ENCODE assay signal across 1 cellular context in the genomic region with DNA sequence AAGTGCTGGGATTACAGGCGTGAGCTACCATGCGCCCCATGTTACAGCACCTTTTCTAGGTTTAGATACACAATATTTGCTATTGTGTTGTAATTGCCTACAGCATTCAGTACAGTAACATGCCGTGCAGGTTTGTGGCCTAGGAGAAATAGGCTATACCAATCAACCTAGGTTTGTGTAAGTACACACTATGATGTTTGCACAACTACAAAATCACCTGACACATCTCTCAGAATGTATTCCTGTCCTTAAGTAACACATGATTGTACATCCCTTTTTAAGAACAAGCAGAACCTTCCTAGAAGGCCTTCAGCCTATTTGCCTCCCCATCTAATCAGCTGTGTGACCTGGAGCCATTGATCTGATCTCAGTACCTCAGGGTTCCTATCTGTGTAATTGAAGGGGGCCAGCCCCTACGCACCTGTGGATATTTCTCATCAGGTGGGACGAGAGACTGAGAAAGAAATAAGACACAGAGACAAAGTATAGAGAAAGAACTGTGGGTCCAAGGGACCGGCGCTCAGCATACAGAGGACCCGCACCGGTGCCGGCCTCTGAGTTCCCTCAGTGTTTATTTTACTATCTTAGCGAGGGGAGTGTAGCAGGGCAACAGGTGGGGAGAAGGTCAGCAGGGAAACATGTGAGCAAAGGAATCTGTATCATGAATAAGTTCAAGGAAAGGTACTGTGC.
TF ChIP-seq lines count a peak whose summit lies in the region.

No MANE protein-coding gene starts in this region.

TF ChIP-seq in HepG2, 621 proteins besides CTCF, POLR2A, EP300 and RAD21 (continues in another document):
- TF ChIP-seq ZNF775 (CRISPR knock-in tag; IDR thresholded peaks at IDR 0.05; ENCODE audit: borderline replicate concordance) (no peak), ELF3 (CRISPR knock-in tag; IDR thresholded peaks at IDR 0.05) (no peak), ZNF558 (CRISPR knock-in tag; IDR thresholded peaks at IDR 0.05; ENCODE audit: borderline replicate concordance) (no peak), SOX5 (CRISPR knock-in tag; IDR thresholded peaks at IDR 0.05; ENCODE audit: borderline replicate concordance) (0 out of 2 replicates have a peak, but pooled peaks have one; percentile 14), TEAD3 (CRISPR knock-in tag; optimal IDR thresholded peaks at IDR 0.05; ENCODE audit: borderline replicate concordance) (no peak), NFYC (CRISPR knock-in tag; IDR thresholded peaks at IDR 0.05) (0 out of 2 replicates have a peak, but pooled peaks have one; percentile 15), NR2F6 (IDR thresholded peaks at IDR 0.05) (peak; percentile 45), NR2F6 (CRISPR knock-in tag; IDR thresholded peaks at IDR 0.05) (no peak), FOXA3 (CRISPR knock-in tag; IDR thresholded peaks at IDR 0.05) (0 out of 2 replicates have a peak, but pooled peaks have one; percentile 36), ZFX (CRISPR knock-in tag; IDR thresholded peaks at IDR 0.05; ENCODE audit: low read depth) (peak; percentile 66), ASH2L (IDR thresholded peaks at IDR 0.05; ENCODE audit: insufficient read length, low read depth, low read length) (no peak), ZFY (CRISPR knock-in tag; IDR thresholded peaks at IDR 0.05) (0 out of 2 replicates have a peak, but pooled peaks have one; percentile 31), SPEN (CRISPR knock-in tag; IDR thresholded peaks at IDR 0.05; ENCODE audit: low read depth) (peak; percentile 36; the same call in 1 of the 2 replicates), FOXJ3 (CRISPR knock-in tag; IDR thresholded peaks at IDR 0.05; ENCODE audit: borderline replicate concordance) (0 out of 2 replicates have a peak, but pooled peaks have one; percentile 32), GABPB1 (CRISPR knock-in tag; IDR thresholded peaks at IDR 0.05) (no peak), MEIS1 (CRISPR knock-in tag; IDR thresholded peaks at IDR 0.05; ENCODE audit: borderline replicate concordance) (0 out of 2 replicates have a peak, but pooled peaks have one; percentile 51), GFI1 (CRISPR knock-in tag; IDR thresholded peaks at IDR 0.05; ENCODE audit: borderline replicate concordance) (no peak), RARA (CRISPR knock-in tag; IDR thresholded peaks at IDR 0.05) (peak; percentile 76), ZNF317 (CRISPR knock-in tag; IDR thresholded peaks at IDR 0.05) (0 out of 2 replicates have a peak, but pooled peaks have one; percentile 9), CEBPB (IDR thresholded peaks at IDR 0.05; ENCODE audit: borderline replicate concordance, low read depth, low read length) (peak; percentile 47; the same call in 1 of the 2 replicates), ZKSCAN5 (CRISPR knock-in tag; IDR thresholded peaks at IDR 0.05) (no peak), PAWR (CRISPR knock-in tag; IDR thresholded peaks at IDR 0.05; ENCODE audit: borderline replicate concordance) (no peak), PHF21A (CRISPR knock-in tag; IDR thresholded peaks at IDR 0.05) (peak; percentile 14; the same call in 1 of the 2 replicates), ZNF674 (CRISPR knock-in tag; IDR thresholded peaks at IDR 0.05; ENCODE audit: low read depth) (no peak)
- TF ChIP-seq, protein P1, sequence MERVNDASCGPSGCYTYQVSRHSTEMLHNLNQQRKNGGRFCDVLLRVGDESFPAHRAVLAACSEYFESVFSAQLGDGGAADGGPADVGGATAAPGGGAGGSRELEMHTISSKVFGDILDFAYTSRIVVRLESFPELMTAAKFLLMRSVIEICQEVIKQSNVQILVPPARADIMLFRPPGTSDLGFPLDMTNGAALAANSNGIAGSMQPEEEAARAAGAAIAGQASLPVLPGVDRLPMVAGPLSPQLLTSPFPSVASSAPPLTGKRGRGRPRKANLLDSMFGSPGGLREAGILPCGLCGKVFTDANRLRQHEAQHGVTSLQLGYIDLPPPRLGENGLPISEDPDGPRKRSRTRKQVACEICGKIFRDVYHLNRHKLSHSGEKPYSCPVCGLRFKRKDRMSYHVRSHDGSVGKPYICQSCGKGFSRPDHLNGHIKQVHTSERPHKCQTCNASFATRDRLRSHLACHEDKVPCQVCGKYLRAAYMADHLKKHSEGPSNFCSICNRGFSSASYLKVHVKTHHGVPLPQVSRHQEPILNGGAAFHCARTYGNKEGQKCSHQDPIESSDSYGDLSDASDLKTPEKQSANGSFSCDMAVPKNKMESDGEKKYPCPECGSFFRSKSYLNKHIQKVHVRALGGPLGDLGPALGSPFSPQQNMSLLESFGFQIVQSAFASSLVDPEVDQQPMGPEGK (CRISPR knock-in tag; IDR thresholded peaks at IDR 0.05): peak; percentile 7; the same call in 1 of the 2 replicates
- TF ChIP-seq, protein P2, sequence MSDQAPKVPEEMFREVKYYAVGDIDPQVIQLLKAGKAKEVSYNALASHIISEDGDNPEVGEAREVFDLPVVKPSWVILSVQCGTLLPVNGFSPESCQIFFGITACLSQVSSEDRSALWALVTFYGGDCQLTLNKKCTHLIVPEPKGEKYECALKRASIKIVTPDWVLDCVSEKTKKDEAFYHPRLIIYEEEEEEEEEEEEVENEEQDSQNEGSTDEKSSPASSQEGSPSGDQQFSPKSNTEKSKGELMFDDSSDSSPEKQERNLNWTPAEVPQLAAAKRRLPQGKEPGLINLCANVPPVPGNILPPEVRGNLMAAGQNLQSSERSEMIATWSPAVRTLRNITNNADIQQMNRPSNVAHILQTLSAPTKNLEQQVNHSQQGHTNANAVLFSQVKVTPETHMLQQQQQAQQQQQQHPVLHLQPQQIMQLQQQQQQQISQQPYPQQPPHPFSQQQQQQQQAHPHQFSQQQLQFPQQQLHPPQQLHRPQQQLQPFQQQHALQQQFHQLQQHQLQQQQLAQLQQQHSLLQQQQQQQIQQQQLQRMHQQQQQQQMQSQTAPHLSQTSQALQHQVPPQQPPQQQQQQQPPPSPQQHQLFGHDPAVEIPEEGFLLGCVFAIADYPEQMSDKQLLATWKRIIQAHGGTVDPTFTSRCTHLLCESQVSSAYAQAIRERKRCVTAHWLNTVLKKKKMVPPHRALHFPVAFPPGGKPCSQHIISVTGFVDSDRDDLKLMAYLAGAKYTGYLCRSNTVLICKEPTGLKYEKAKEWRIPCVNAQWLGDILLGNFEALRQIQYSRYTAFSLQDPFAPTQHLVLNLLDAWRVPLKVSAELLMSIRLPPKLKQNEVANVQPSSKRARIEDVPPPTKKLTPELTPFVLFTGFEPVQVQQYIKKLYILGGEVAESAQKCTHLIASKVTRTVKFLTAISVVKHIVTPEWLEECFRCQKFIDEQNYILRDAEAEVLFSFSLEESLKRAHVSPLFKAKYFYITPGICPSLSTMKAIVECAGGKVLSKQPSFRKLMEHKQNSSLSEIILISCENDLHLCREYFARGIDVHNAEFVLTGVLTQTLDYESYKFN (CRISPR knock-in tag; conservative IDR thresholded peaks at IDR 0.05): peak; percentile 79
- TF ChIP-seq, protein P3, sequence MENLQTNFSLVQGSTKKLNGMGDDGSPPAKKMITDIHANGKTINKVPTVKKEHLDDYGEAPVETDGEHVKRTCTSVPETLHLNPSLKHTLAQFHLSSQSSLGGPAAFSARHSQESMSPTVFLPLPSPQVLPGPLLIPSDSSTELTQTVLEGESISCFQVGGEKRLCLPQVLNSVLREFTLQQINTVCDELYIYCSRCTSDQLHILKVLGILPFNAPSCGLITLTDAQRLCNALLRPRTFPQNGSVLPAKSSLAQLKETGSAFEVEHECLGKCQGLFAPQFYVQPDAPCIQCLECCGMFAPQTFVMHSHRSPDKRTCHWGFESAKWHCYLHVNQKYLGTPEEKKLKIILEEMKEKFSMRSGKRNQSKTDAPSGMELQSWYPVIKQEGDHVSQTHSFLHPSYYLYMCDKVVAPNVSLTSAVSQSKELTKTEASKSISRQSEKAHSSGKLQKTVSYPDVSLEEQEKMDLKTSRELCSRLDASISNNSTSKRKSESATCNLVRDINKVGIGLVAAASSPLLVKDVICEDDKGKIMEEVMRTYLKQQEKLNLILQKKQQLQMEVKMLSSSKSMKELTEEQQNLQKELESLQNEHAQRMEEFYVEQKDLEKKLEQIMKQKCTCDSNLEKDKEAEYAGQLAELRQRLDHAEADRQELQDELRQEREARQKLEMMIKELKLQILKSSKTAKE (CRISPR knock-in tag; IDR thresholded peaks at IDR 0.05; ENCODE audit: borderline replicate concordance): 0 out of 2 replicates have a peak, but pooled peaks have one; percentile 5
- TF ChIP-seq, protein P4, sequence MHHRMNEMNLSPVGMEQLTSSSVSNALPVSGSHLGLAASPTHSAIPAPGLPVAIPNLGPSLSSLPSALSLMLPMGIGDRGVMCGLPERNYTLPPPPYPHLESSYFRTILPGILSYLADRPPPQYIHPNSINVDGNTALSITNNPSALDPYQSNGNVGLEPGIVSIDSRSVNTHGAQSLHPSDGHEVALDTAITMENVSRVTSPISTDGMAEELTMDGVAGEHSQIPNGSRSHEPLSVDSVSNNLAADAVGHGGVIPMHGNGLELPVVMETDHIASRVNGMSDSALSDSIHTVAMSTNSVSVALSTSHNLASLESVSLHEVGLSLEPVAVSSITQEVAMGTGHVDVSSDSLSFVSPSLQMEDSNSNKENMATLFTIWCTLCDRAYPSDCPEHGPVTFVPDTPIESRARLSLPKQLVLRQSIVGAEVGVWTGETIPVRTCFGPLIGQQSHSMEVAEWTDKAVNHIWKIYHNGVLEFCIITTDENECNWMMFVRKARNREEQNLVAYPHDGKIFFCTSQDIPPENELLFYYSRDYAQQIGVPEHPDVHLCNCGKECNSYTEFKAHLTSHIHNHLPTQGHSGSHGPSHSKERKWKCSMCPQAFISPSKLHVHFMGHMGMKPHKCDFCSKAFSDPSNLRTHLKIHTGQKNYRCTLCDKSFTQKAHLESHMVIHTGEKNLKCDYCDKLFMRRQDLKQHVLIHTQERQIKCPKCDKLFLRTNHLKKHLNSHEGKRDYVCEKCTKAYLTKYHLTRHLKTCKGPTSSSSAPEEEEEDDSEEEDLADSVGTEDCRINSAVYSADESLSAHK (CRISPR knock-in tag; IDR thresholded peaks at IDR 0.05; ENCODE audit: borderline replicate concordance): 0 out of 2 replicates have a peak, but pooled peaks have one; percentile 32
- TF ChIP-seq, protein P5, sequence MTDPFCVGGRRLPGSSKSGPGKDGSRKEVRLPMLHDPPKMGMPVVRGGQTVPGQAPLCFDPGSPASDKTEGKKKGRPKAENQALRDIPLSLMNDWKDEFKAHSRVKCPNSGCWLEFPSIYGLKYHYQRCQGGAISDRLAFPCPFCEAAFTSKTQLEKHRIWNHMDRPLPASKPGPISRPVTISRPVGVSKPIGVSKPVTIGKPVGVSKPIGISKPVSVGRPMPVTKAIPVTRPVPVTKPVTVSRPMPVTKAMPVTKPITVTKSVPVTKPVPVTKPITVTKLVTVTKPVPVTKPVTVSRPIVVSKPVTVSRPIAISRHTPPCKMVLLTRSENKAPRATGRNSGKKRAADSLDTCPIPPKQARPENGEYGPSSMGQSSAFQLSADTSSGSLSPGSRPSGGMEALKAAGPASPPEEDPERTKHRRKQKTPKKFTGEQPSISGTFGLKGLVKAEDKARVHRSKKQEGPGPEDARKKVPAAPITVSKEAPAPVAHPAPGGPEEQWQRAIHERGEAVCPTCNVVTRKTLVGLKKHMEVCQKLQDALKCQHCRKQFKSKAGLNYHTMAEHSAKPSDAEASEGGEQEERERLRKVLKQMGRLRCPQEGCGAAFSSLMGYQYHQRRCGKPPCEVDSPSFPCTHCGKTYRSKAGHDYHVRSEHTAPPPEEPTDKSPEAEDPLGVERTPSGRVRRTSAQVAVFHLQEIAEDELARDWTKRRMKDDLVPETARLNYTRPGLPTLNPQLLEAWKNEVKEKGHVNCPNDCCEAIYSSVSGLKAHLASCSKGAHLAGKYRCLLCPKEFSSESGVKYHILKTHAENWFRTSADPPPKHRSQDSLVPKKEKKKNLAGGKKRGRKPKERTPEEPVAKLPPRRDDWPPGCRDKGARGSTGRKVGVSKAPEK (CRISPR knock-in tag; IDR thresholded peaks at IDR 0.05; ENCODE audit: borderline replicate concordance): no peak
- TF ChIP-seq, protein P6, sequence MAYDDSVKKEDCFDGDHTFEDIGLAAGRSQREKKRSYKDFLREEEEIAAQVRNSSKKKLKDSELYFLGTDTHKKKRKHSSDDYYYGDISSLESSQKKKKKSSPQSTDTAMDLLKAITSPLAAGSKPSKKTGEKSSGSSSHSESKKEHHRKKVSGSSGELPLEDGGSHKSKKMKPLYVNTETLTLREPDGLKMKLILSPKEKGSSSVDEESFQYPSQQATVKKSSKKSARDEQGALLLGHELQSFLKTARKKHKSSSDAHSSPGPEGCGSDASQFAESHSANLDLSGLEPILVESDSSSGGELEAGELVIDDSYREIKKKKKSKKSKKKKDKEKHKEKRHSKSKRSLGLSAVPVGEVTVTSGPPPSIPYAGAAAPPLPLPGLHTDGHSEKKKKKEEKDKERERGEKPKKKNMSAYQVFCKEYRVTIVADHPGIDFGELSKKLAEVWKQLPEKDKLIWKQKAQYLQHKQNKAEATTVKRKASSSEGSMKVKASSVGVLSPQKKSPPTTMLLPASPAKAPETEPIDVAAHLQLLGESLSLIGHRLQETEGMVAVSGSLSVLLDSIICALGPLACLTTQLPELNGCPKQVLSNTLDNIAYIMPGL (CRISPR knock-in tag; IDR thresholded peaks at IDR 0.05; ENCODE audit: borderline replicate concordance in 1 of 2, low read depth in 1 of 2): 0 out of 4 replicates have a peak, but pooled peaks of 1 of the 2 experiments have one; percentile 25
- TF ChIP-seq, protein P7, sequence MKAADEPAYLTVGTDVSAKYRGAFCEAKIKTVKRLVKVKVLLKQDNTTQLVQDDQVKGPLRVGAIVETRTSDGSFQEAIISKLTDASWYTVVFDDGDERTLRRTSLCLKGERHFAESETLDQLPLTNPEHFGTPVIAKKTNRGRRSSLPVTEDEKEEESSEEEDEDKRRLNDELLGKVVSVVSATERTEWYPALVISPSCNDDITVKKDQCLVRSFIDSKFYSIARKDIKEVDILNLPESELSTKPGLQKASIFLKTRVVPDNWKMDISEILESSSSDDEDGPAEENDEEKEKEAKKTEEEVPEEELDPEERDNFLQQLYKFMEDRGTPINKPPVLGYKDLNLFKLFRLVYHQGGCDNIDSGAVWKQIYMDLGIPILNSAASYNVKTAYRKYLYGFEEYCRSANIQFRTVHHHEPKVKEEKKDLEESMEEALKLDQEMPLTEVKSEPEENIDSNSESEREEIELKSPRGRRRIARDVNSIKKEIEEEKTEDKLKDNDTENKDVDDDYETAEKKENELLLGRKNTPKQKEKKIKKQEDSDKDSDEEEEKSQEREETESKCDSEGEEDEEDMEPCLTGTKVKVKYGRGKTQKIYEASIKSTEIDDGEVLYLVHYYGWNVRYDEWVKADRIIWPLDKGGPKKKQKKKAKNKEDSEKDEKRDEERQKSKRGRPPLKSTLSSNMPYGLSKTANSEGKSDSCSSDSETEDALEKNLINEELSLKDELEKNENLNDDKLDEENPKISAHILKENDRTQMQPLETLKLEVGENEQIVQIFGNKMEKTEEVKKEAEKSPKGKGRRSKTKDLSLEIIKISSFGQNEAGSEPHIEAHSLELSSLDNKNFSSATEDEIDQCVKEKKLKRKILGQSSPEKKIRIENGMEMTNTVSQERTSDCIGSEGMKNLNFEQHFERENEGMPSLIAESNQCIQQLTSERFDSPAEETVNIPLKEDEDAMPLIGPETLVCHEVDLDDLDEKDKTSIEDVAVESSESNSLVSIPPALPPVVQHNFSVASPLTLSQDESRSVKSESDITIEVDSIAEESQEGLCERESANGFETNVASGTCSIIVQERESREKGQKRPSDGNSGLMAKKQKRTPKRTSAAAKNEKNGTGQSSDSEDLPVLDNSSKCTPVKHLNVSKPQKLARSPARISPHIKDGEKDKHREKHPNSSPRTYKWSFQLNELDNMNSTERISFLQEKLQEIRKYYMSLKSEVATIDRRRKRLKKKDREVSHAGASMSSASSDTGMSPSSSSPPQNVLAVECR (CRISPR knock-in tag; IDR thresholded peaks at IDR 0.05; ENCODE audit: borderline replicate concordance): peak; percentile 26; the same call in 1 of the 2 replicates
